Comparison of ENCODE assay signal across 34 cellular contexts in genomic region chr5:89951876-89952275, GRCh38.
"Had no signal": no experiment of that assay in that cellular context is flagged by ENCODE, and none has a peak within 500 bp of the region (broad histone marks: within the 10 kb centered on the region; RNA-seq: fewer than 3 reads in every experiment).

No MANE protein-coding gene starts in this region.

- H3K4me2 ChIP-seq: KMS-11 had no signal

- H3K9me3 ChIP-seq: MG63 had no signal

- H3K9ac ChIP-seq: KMS-11 had no signal

- DNase-seq: Karpas-422, Kasumi-1, KG1, MG63, MM.1S, MV-4-11, NCI-H1048, NCI-H1092, NCI-H1092 treated with DMSO at 0.1 percent for 48 hours, NCI-H1105, NCI-H1105 treated with DMSO at 0.1 percent for 48 hours, NCI-H1417, NCI-H1417 treated with DMSO at 0.1 percent for 48 hours, NCI-H1436, NCI-H1436 treated with DMSO at 0.1 percent for 48 hours, NCI-H146, NCI-H1694, NCI-H1694 treated with DMSO at 0.1 percent for 48 hours, NCI-H187, NCI-H187 treated with DMSO at 0.1 percent for 48 hours, NCI-H1930, NCI-H2029, NCI-H2029 treated with DMSO at 0.1 percent for 48 hours, NCI-H2081, NCI-H2081 treated with DMSO at 0.1 percent for 48 hours, NCI-H2107, NCI-H2171, NCI-H2171 treated with DMSO at 0.1 percent for 48 hours, NCI-H2227 treated with DMSO at 0.1 percent for 48 hours, NCI-H226, NCI-H345, NCI-H446, NCI-H446 treated with DMSO at 0.1 percent for 48 hours had no signal

- H3K36me3 ChIP-seq: MG63 had no signal

- H3K27me3 ChIP-seq: MG63 had no signal

- H3K4me3 ChIP-seq: MG63 had no signal

- H3K27ac ChIP-seq: KMS-11 had no signal
